ENCODE assay signal across 17 cellular contexts in genomic region chr1:164310166-164310565, GRCh38.
"Had no signal": no experiment of that assay in that cellular context is flagged by ENCODE, and none has a peak within 500 bp of the region (broad histone marks: within the 10 kb centered on the region; RNA-seq: fewer than 3 reads in every experiment).

No MANE protein-coding gene starts in this region.

- H3K27ac Mint-ChIP-seq: activated naive CD4-positive, alpha-beta T cell treated with anti-CD3 and anti-CD28 coated beads, Interleukin-2, amount 50 U/mL, for 24 hours; activated T-cell treated with anti-CD3 and anti-CD28 coated beads, Interleukin-2, amount 50 U/mL, for 24 hours; nephron had no signal

- H3K9me3 Mint-ChIP-seq: nephron had no signal

- H3K27me3 ChIP-seq: cardiac muscle cell, esophagus muscularis mucosa, suprapubic skin, upper lobe of right lung had no signal

- ATAC-seq: sciatic nerve; stimulated activated naive CD8-positive, alpha-beta T cell treated with anti-CD3 and anti-CD28 coated beads, Interleukin-15, Interleukin-2, amounts not matched to agents 100 U/mL and 50 U/mL, for 24 hours; upper lobe of right lung had no signal

- H3K27me3 Mint-ChIP-seq: activated naive CD4-positive, alpha-beta T cell treated with anti-CD3 and anti-CD28 coated beads, Interleukin-2, amount 50 U/mL, for 24 hours; activated T-cell treated with anti-CD3 and anti-CD28 coated beads, Interleukin-2, amount 50 U/mL, for 24 hours had no signal

- H3K4me3 ChIP-seq: cardiac muscle cell, esophagus muscularis mucosa, hepatocyte, suprapubic skin, upper lobe of right lung had no signal

- H3K4me1 ChIP-seq: suprapubic skin, upper lobe of right lung had no signal

- H3K36me3 Mint-ChIP-seq: activated naive CD4-positive, alpha-beta T cell treated with anti-CD3 and anti-CD28 coated beads, Interleukin-2, amount 50 U/mL, for 24 hours had no signal

- H3K4me1 Mint-ChIP-seq: activated naive CD4-positive, alpha-beta T cell treated with anti-CD3 and anti-CD28 coated beads, Interleukin-2, amount 50 U/mL, for 24 hours had no signal

- DNase-seq: activated CD4-positive, alpha-beta T cell treated with anti-CD3 and anti-CD28 coated beads, Interleukin-2, amount 50 U/mL, for 1 hour; activated effector memory CD4-positive, alpha-beta T cell treated with Interleukin-2 at 50 U/mL for 16 hours; activated T-cell treated with anti-CD3 and anti-CD28 coated beads, Interleukin-2, amount 50 U/mL, for 24 hours; amygdala; kidney glomerular epithelial cell; stimulated activated CD4-positive, alpha-beta T cell treated with anti-CD3 and anti-CD28 coated beads, Interleukin-12 subunit alpha, Interleukin-12 subunit beta, amount 100 ng/mL, for 4 hours; stimulated activated CD4-positive, alpha-beta T cell treated with anti-CD3 and anti-CD28 coated beads, Interleukin-2, amount 100 ng/mL, for 48 hours; stimulated activated naive CD8-positive, alpha-beta T cell treated with anti-CD3 and anti-CD28 coated beads, Interleukin-15, Interleukin-2, amounts not matched to agents 100 U/mL and 50 U/mL, for 24 hours; T-helper 2 cell; upper lobe of right lung had no signal

- H3K4me3 Mint-ChIP-seq: activated naive CD4-positive, alpha-beta T cell treated with anti-CD3 and anti-CD28 coated beads, Interleukin-2, amount 50 U/mL, for 24 hours; activated T-cell treated with anti-CD3 and anti-CD28 coated beads, Interleukin-2, amount 50 U/mL, for 24 hours; nephron had no signal

- H3K9me3 ChIP-seq: esophagus muscularis mucosa, suprapubic skin, upper lobe of right lung had no signal

- H3K36me3 ChIP-seq: cardiac muscle cell, esophagus muscularis mucosa, suprapubic skin, upper lobe of right lung had no signal
